25 cellular contexts compared by ENCODE assay signal in genomic region chr7:3265388-3265787, GRCh38.
"Had no signal": no experiment of that assay in that cellular context is flagged by ENCODE, and none has a peak within 500 bp of the region (broad histone marks: within the 10 kb centered on the region; RNA-seq: fewer than 3 reads in every experiment).

No MANE protein-coding gene starts in this region.

- H3K79me2 ChIP-seq: hepatocyte had no signal

- H3K4me2 ChIP-seq: hepatocyte had no signal

- H3K27ac Mint-ChIP-seq: dendritic cell treated with granulocyte-macrophage colony-stimulating factor and Interleukin-4, amounts not matched to agents 40 ng/mL and 50 ng/mL, for 4 days; effector memory CD8-positive, alpha-beta T cell; memory B cell; mesothelial cell of epicardium; natural killer cell; progenitor cell of endocrine pancreas had no signal

- H3K9me3 ChIP-seq: esophagus squamous epithelium, gastroesophageal sphincter, left ventricle myocardium inferior, lower lobe of right lung, ovary, thyroid gland, upper lobe of left lung, uterus had no signal

- H3K36me3 ChIP-seq: esophagus squamous epithelium, gastroesophageal sphincter, left ventricle myocardium inferior, lower lobe of right lung, ovary, thyroid gland, upper lobe of left lung, uterus had no signal

- H3K4me1 Mint-ChIP-seq: natural killer cell had no signal

- H3K4me3 Mint-ChIP-seq: dendritic cell treated with granulocyte-macrophage colony-stimulating factor and Interleukin-4, amounts not matched to agents 40 ng/mL and 50 ng/mL, for 4 days; effector memory CD8-positive, alpha-beta T cell; memory B cell; mesothelial cell of epicardium; natural killer cell; neural crest cell had no signal

- H3K27me3 ChIP-seq: gastroesophageal sphincter, hepatocyte, ovary, thyroid gland, upper lobe of left lung, uterus had no signal

- H3K4me3 ChIP-seq: esophagus squamous epithelium, gastroesophageal sphincter, hepatocyte, left ventricle myocardium inferior, lower lobe of right lung, ovary, thyroid gland, upper lobe of left lung, uterus had no signal

- DNase-seq: effector memory CD8-positive, alpha-beta T cell; esophagus squamous epithelium; foreskin fibroblast; head of caudate nucleus; kidney; left cardiac atrium; left ventricle myocardium inferior; lower lobe of right lung; natural killer cell; nucleus accumbens; ovary; right cardiac atrium; small intestine; stimulated activated CD4-positive, alpha-beta T cell treated with anti-CD3 and anti-CD28 coated beads, Interleukin-2, amount 100 ng/mL, for 48 hours; stimulated activated naive CD4-positive, alpha-beta T cell treated with Interleukin-2 at 50 U/mL for 16 hours; thyroid gland; upper lobe of left lung; uterus had no signal

- ATAC-seq: effector memory CD8-positive, alpha-beta T cell; gastroesophageal sphincter; left cardiac atrium; lower lobe of right lung; natural killer cell; right cardiac atrium had no signal

- H3K27ac ChIP-seq: esophagus squamous epithelium, gastroesophageal sphincter, hepatocyte, left ventricle myocardium inferior, lower lobe of right lung, ovary, thyroid gland, upper lobe of left lung, uterus had no signal

- H3K36me3 Mint-ChIP-seq: memory B cell, mesothelial cell of epicardium, natural killer cell had no signal

- H3K4me1 ChIP-seq: esophagus squamous epithelium, left ventricle myocardium inferior, lower lobe of right lung, thyroid gland, upper lobe of left lung, uterus had no signal

- H2AFZ ChIP-seq: hepatocyte had no signal

- H3K9me3 Mint-ChIP-seq: dendritic cell treated with granulocyte-macrophage colony-stimulating factor and Interleukin-4, amounts not matched to agents 40 ng/mL and 50 ng/mL, for 4 days; effector memory CD8-positive, alpha-beta T cell; memory B cell; mesothelial cell of epicardium; natural killer cell; neural crest cell had no signal
